9 cellular contexts compared by ENCODE assay signal in genomic region chr5:138408023-138408422, GRCh38. TPM values are rescaled to one million over a fixed set of nuclear protein-coding genes. Genes with fewer than 3 reads are reported as not detected.
DNase-seq lines count a peak whose midpoint lies in the region; ATAC-seq and TF ChIP-seq lines count a peak whose summit lies in the region.
"Had no signal": no experiment of that assay in that cellular context is flagged by ENCODE, and none has a peak within 500 bp of the region (broad histone marks: within the 10 kb centered on the region; RNA-seq: fewer than 3 reads in every experiment).

No MANE protein-coding gene starts in this region.

- no peaks in the 10 kb centered on the region for H3K4me1 Mint-ChIP-seq in endodermal cell
- H3K4me1 Mint-ChIP-seq: nephron had no signal

- H3K36me3 ChIP-seq in SK-N-MC (ENCODE audit: insufficient read depth, low read length) (peaks cover 16% of the 10 kb centered on the region), osteoblast (ENCODE audit: insufficient read depth, low read length) (peaks cover 9% of the 10 kb centered on the region), endodermal cell (ENCODE audit: control insufficient read depth, insufficient read depth, low read length) (peaks cover 77% of the 10 kb centered on the region), adrenal gland (replicated peaks in 1 of 2) (peaks cover 0 to 31% of the 10 kb centered on the region in 2 donors)

- H3K27ac Mint-ChIP-seq in endodermal cell: no peak overlapping the region
- H3K27ac Mint-ChIP-seq: nephron had no signal

- TF ChIP-seq CTCF in osteoblast (IDR thresholded peaks at IDR 0.05; ENCODE audit: extremely low read depth, low read depth, low read length): no peak
- no peak for TF ChIP-seq CTCF in endodermal cell (conservative IDR thresholded peaks at IDR 0.05)
- TF ChIP-seq CTCF in adrenal gland (IDR thresholded peaks at IDR 0.05): no peak

- H3K79me2 ChIP-seq in osteoblast (ENCODE audit: insufficient read depth, low read length): no peaks in the 10 kb centered on the region

- peak; percentile 97 for ATAC-seq in HG02852 (IDR thresholded peaks at IDR 0.05; ENCODE audit: unreplicated experiment)

- H3K4me3 Mint-ChIP-seq in endodermal cell: no peak overlapping the region
- H3K4me3 Mint-ChIP-seq: nephron had no signal

- DNase-seq in NCI-H2081 (lab: John Stamatoyannopoulos, UW) (peak; percentile 5 to 49), NCI-H2081 treated with DMSO at 0.1 percent for 48 hours (lab: John Stamatoyannopoulos, UW) (no peak), SK-N-MC (ENCODE audit: low read depth, low spot score) (no peak), osteoblast (ENCODE audit: insufficient read length, low spot score, missing footprints) (peak; percentile 39), endodermal cell (no peak), islet precursor cell (no peak), adrenal gland (no peak)

- intact Hi-C loops in adrenal gland (cut with DNase I): loop anchor here in 1 of 2 donors (10.0 kb wide), 1 partner anchor 193 kb away; the partner anchor contains the start of gene CDC23

- H3K27ac ChIP-seq in SK-N-MC (peak overlapping the region; percentile 67), osteoblast (ENCODE audit: low read depth, low read length) (no peak overlapping the region), endodermal cell (ENCODE audit: low read depth, low read length) (no peak overlapping the region), adrenal gland (no peak overlapping the region)

- H3K9me3 ChIP-seq in SK-N-MC (ENCODE audit: low read depth, low read length) (no peaks in the 10 kb centered on the region), osteoblast (ENCODE audit: low read depth, low read length) (no peaks in the 10 kb centered on the region), endodermal cell (ENCODE audit: control insufficient read depth, low read length) (peaks cover 30% of the 10 kb centered on the region), adrenal gland (replicated peaks in 1 of 3) (no peaks in the 10 kb centered on the region)

- H3K9ac ChIP-seq in SK-N-MC (ENCODE audit: insufficient read length) (no peak overlapping the region), endodermal cell (ENCODE audit: extremely low read depth, low read length, poor library complexity, severe bottlenecking) (no peak overlapping the region)

- TF ChIP-seq POLR2A in adrenal gland (IDR thresholded peaks at IDR 0.05): no peak

- H3K9me3 Mint-ChIP-seq in endodermal cell: peaks cover 29% of the 10 kb centered on the region

- no peak overlapping the region for H3K4me2 ChIP-seq in osteoblast (ENCODE audit: insufficient read depth, low read length)

- no peaks in the 10 kb centered on the region for H3K4me1 ChIP-seq in osteoblast (ENCODE audit: insufficient read depth, low read length)
- no peaks in the 10 kb centered on the region for H3K4me1 ChIP-seq in endodermal cell (ENCODE audit: control insufficient read depth, insufficient read depth, low read length)
- no peaks in the 10 kb centered on the region for H3K4me1 ChIP-seq in adrenal gland (replicated peaks in 1 of 2)

- 91 to 100% methylated on average over 1 to 5 of the region's 5 CpGs for WGBS in endodermal cell (ENCODE audit: insufficient coverage in 1 of 2, insufficient read length in 1 of 2), 2 experiments
- 81 to 88% (median 84%) methylated on average over 5 of the region's 5 CpGs for WGBS in adrenal gland, 4 donors

- H3K4me3 ChIP-seq in SK-N-MC (no peak overlapping the region), osteoblast (ENCODE audit: insufficient read depth, low read length) (no peak overlapping the region), endodermal cell (ENCODE audit: low read length) (no peak overlapping the region), adrenal gland (no peak overlapping the region)

- H3K36me3 Mint-ChIP-seq in endodermal cell (ENCODE audit: low read depth): peaks cover 77% of the 10 kb centered on the region

- H2AFZ ChIP-seq in osteoblast (ENCODE audit: low read length): no peak overlapping the region

- no peaks in the 10 kb centered on the region for H4K20me1 ChIP-seq in osteoblast (ENCODE audit: insufficient read depth, low read length)

- H3K27me3 Mint-ChIP-seq in endodermal cell (ENCODE audit: insufficient read depth): no peaks in the 10 kb centered on the region

- H3K27me3 ChIP-seq in osteoblast (ENCODE audit: insufficient read depth, low read length): no peaks in the 10 kb centered on the region
- no peaks in the 10 kb centered on the region for H3K27me3 ChIP-seq in endodermal cell (ENCODE audit: control insufficient read depth, insufficient read depth, low read length, poor library complexity, severe bottlenecking)
- H3K27me3 ChIP-seq in adrenal gland: no peaks in the 10 kb centered on the region

RNA-seq across cellular contexts. Expression of gene REEP2, which starts 30.8 kb away (rescaled TPM):
- total RNA-seq in osteoblast: 1.5 and 2.2 TPM in 2 replicates
- total RNA-seq in endodermal cell: 10 to 100 TPM; 17.7 to 26.9 TPM
- 46.3 TPM for polyA plus RNA-seq in endodermal cell (2013, experiment 1 of 2)
- 43.3 TPM for polyA plus RNA-seq in endodermal cell (2013, experiment 2 of 2)
- total RNA-seq in adrenal gland: 10 to 100 TPM in 1 of 8 donors, 1 to 10 TPM in 7; 2.4 to 14.3 (median 4.6) TPM
- 10 to 100 TPM in 2 of 3 donors, 1 to 10 TPM in 1; 9.1 to 39.7 (median 11.8) TPM for polyA plus RNA-seq in adrenal gland

RNA-seq across cellular contexts. Expression of gene KDM3B, which starts 55.5 kb away (rescaled TPM):
- 48.3 and 53.2 TPM in 2 replicates for total RNA-seq in osteoblast
- 100 to 1,000 TPM in 1 of 2 donors, 10 to 100 TPM in 1; 98.2 to 104 TPM for total RNA-seq in endodermal cell
- polyA plus RNA-seq in endodermal cell (2013, experiment 1 of 2): 77.8 TPM
- polyA plus RNA-seq in endodermal cell (2013, experiment 2 of 2): 77.7 TPM
- 10 to 100 TPM; 38.8 to 68.4 (median 53.5) TPM for total RNA-seq in adrenal gland
- polyA plus RNA-seq in adrenal gland: 10 to 100 TPM; 23.2 to 35.2 (median 23.8) TPM

RNA-seq across cellular contexts. Expression of gene EGR1, which starts 57.3 kb away (rescaled TPM):
- total RNA-seq in osteoblast: 2.2 and 2.7 TPM in 2 replicates
- 10 to 100 TPM in 1 of 2 donors, 1 to 10 TPM in 1; 9.9 to 14.2 TPM for total RNA-seq in endodermal cell
- 10.7 TPM for polyA plus RNA-seq in endodermal cell (2013, experiment 1 of 2)
- 13.1 TPM for polyA plus RNA-seq in endodermal cell (2013, experiment 2 of 2)
- 100 to 1,000 TPM in 1 of 8 donors, 10 to 100 TPM in 6, 1 to 10 TPM in 1; 8.5 to 221 (median 52.6) TPM for total RNA-seq in adrenal gland
- 10 to 100 TPM; 42.9 to 61.5 (median 59.8) TPM for polyA plus RNA-seq in adrenal gland

Comparison
In these comparisons a context has a peak if more than half of its experiments do, and no peak if none do; other contexts are left out.
1. DNase-seq: peak in NCI-H2081 (2 of 2) and osteoblast (single experiment); none in NCI-H2081 treated with DMSO at 0.1 percent for 48 hours (single experiment), SK-N-MC (single experiment), endodermal cell (single experiment), islet precursor cell (single experiment) and adrenal gland (0 of 7).